ENCODE assay signal across 1 cellular context in the genomic region with DNA sequence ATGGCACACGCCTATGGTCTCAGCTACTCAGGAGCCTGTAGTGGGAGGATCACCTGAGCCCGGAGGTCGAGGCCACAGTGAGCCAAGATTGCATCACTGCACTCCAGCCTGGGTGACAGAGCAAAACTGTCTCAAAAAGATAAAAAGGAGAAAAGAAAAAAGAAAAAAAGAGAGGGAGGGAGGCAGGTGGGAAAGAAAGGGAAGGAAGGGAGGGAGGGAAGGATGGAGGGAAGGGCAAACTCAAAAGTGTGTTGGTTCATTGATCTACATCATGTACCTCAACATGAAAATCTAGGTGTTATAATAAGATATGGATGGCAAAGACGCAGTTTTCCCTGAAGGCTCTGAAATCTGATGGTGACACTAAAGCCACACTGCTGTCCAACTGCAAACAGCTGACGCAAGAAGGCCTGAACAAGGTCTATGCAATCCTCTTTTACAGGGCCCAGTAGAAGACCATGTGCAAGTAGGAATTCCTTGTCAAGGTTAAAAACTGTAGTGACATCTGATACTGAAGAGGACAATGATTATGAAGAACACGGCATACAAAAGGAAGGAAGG.
TF ChIP-seq lines count a peak whose summit lies in the region.

No MANE protein-coding gene starts in this region.

TF ChIP-seq in K562, 482 proteins besides CTCF, POLR2A, EP300 and RAD21 (continued from another document and continues in another):
- TF ChIP-seq CBFB (CRISPR knock-in tag; IDR thresholded peaks at IDR 0.05), result no peak
- TF ChIP-seq HDAC3 (IDR thresholded peaks at IDR 0.05; ENCODE audit: borderline replicate concordance, partially characterized antibody), result no peak
- TF ChIP-seq ZNF76 (CRISPR knock-in tag; IDR thresholded peaks at IDR 0.05; ENCODE audit: borderline replicate concordance), result no peak
- TF ChIP-seq ARHGAP35 (IDR thresholded peaks at IDR 0.05; ENCODE audit: partially characterized antibody), result no peak
- TF ChIP-seq SMAD4 (CRISPR knock-in tag; conservative IDR thresholded peaks at IDR 0.05), result peak; percentile 89; the same call in 1 of the 2 replicates
- TF ChIP-seq TFAM (CRISPR knock-in tag; conservative IDR thresholded peaks at IDR 0.05), result no peak
- TF ChIP-seq, protein P1, sequence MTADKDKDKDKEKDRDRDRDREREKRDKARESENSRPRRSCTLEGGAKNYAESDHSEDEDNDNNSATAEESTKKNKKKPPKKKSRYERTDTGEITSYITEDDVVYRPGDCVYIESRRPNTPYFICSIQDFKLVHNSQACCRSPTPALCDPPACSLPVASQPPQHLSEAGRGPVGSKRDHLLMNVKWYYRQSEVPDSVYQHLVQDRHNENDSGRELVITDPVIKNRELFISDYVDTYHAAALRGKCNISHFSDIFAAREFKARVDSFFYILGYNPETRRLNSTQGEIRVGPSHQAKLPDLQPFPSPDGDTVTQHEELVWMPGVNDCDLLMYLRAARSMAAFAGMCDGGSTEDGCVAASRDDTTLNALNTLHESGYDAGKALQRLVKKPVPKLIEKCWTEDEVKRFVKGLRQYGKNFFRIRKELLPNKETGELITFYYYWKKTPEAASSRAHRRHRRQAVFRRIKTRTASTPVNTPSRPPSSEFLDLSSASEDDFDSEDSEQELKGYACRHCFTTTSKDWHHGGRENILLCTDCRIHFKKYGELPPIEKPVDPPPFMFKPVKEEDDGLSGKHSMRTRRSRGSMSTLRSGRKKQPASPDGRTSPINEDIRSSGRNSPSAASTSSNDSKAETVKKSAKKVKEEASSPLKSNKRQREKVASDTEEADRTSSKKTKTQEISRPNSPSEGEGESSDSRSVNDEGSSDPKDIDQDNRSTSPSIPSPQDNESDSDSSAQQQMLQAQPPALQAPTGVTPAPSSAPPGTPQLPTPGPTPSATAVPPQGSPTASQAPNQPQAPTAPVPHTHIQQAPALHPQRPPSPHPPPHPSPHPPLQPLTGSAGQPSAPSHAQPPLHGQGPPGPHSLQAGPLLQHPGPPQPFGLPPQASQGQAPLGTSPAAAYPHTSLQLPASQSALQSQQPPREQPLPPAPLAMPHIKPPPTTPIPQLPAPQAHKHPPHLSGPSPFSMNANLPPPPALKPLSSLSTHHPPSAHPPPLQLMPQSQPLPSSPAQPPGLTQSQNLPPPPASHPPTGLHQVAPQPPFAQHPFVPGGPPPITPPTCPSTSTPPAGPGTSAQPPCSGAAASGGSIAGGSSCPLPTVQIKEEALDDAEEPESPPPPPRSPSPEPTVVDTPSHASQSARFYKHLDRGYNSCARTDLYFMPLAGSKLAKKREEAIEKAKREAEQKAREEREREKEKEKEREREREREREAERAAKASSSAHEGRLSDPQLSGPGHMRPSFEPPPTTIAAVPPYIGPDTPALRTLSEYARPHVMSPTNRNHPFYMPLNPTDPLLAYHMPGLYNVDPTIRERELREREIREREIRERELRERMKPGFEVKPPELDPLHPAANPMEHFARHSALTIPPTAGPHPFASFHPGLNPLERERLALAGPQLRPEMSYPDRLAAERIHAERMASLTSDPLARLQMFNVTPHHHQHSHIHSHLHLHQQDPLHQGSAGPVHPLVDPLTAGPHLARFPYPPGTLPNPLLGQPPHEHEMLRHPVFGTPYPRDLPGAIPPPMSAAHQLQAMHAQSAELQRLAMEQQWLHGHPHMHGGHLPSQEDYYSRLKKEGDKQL (CRISPR knock-in tag; IDR thresholded peaks at IDR 0.05; ENCODE audit: borderline replicate concordance), result no peak
- TF ChIP-seq SMC3 (conservative IDR thresholded peaks at IDR 0.05; ENCODE audit: insufficient read depth, low read depth, low read length), result no peak
- TF ChIP-seq ZNF384 (IDR thresholded peaks at IDR 0.05; ENCODE audit: low read depth, low read length), result peak; percentile 37; the same call in 1 of the 2 replicates
- no peak for TF ChIP-seq ZNF444 (CRISPR knock-in tag; IDR thresholded peaks at IDR 0.05)
- TF ChIP-seq, protein P2, sequence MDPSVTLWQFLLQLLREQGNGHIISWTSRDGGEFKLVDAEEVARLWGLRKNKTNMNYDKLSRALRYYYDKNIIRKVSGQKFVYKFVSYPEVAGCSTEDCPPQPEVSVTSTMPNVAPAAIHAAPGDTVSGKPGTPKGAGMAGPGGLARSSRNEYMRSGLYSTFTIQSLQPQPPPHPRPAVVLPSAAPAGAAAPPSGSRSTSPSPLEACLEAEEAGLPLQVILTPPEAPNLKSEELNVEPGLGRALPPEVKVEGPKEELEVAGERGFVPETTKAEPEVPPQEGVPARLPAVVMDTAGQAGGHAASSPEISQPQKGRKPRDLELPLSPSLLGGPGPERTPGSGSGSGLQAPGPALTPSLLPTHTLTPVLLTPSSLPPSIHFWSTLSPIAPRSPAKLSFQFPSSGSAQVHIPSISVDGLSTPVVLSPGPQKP (CRISPR knock-in tag; IDR thresholded peaks at IDR 0.05), result no peak
- TF ChIP-seq MTA1 (IDR thresholded peaks at IDR 0.05; ENCODE audit: borderline replicate concordance), result peak; percentile 80
- TF ChIP-seq BACH1 (tag; IDR thresholded peaks at IDR 0.05), result peak; percentile 77
- TF ChIP-seq, protein P3, sequence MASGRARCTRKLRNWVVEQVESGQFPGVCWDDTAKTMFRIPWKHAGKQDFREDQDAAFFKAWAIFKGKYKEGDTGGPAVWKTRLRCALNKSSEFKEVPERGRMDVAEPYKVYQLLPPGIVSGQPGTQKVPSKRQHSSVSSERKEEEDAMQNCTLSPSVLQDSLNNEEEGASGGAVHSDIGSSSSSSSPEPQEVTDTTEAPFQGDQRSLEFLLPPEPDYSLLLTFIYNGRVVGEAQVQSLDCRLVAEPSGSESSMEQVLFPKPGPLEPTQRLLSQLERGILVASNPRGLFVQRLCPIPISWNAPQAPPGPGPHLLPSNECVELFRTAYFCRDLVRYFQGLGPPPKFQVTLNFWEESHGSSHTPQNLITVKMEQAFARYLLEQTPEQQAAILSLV (tag; IDR thresholded peaks at IDR 0.05), result peak; percentile 87
- TF ChIP-seq FOXJ3 (CRISPR knock-in tag; IDR thresholded peaks at IDR 0.05), result no peak
- TF ChIP-seq, protein P4, sequence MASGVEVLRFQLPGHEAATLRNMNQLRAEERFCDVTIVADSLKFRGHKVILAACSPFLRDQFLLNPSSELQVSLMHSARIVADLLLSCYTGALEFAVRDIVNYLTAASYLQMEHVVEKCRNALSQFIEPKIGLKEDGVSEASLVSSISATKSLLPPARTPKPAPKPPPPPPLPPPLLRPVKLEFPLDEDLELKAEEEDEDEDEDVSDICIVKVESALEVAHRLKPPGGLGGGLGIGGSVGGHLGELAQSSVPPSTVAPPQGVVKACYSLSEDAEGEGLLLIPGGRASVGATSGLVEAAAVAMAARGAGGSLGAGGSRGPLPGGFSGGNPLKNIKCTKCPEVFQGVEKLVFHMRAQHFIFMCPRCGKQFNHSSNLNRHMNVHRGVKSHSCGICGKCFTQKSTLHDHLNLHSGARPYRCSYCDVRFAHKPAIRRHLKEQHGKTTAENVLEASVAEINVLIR (CRISPR knock-in tag; IDR thresholded peaks at IDR 0.05), result no peak
- no peak; the same call in 1 of the 2 replicates for TF ChIP-seq MAFF (IDR thresholded peaks at IDR 0.05; ENCODE audit: low read length)
- TF ChIP-seq ZNF282 (CRISPR knock-in tag; IDR thresholded peaks at IDR 0.05), result no peak
- TF ChIP-seq BHLHE40 (IDR thresholded peaks at IDR 0.05; ENCODE audit: low read length), result no peak
- no peak for TF ChIP-seq RBM22 (IDR thresholded peaks at IDR 0.05; ENCODE audit: low read depth, low read length, poor library complexity, severe bottlenecking)
- TF ChIP-seq, protein P5, sequence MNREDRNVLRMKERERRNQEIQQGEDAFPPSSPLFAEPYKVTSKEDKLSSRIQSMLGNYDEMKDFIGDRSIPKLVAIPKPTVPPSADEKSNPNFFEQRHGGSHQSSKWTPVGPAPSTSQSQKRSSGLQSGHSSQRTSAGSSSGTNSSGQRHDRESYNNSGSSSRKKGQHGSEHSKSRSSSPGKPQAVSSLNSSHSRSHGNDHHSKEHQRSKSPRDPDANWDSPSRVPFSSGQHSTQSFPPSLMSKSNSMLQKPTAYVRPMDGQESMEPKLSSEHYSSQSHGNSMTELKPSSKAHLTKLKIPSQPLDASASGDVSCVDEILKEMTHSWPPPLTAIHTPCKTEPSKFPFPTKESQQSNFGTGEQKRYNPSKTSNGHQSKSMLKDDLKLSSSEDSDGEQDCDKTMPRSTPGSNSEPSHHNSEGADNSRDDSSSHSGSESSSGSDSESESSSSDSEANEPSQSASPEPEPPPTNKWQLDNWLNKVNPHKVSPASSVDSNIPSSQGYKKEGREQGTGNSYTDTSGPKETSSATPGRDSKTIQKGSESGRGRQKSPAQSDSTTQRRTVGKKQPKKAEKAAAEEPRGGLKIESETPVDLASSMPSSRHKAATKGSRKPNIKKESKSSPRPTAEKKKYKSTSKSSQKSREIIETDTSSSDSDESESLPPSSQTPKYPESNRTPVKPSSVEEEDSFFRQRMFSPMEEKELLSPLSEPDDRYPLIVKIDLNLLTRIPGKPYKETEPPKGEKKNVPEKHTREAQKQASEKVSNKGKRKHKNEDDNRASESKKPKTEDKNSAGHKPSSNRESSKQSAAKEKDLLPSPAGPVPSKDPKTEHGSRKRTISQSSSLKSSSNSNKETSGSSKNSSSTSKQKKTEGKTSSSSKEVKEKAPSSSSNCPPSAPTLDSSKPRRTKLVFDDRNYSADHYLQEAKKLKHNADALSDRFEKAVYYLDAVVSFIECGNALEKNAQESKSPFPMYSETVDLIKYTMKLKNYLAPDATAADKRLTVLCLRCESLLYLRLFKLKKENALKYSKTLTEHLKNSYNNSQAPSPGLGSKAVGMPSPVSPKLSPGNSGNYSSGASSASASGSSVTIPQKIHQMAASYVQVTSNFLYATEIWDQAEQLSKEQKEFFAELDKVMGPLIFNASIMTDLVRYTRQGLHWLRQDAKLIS (CRISPR knock-in tag; IDR thresholded peaks at IDR 0.05), result no peak
- peak; percentile 87 for TF ChIP-seq BRD9 (IDR thresholded peaks at IDR 0.05; ENCODE audit: low read depth, partially characterized antibody)
- TF ChIP-seq SRSF9 (IDR thresholded peaks at IDR 0.05; ENCODE audit: borderline replicate concordance, low read depth, low read length), result no peak
- no peak for TF ChIP-seq NCOA4 (IDR thresholded peaks at IDR 0.05; ENCODE audit: partially characterized antibody)
- TF ChIP-seq KAT8 (IDR thresholded peaks at IDR 0.05; ENCODE audit: low read depth), result no peak
- no peak for TF ChIP-seq RBM34 (IDR thresholded peaks at IDR 0.05; ENCODE audit: borderline replicate concordance, insufficient read depth, low read length)
- TF ChIP-seq HDAC6 (IDR thresholded peaks at IDR 0.05; ENCODE audit: low read depth, low read length), result no peak
- TF ChIP-seq, protein P6, sequence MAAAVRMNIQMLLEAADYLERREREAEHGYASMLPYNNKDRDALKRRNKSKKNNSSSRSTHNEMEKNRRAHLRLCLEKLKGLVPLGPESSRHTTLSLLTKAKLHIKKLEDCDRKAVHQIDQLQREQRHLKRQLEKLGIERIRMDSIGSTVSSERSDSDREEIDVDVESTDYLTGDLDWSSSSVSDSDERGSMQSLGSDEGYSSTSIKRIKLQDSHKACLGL (CRISPR knock-in tag; IDR thresholded peaks at IDR 0.05; ENCODE audit: borderline replicate concordance, poor library complexity, severe bottlenecking), result no peak
- TF ChIP-seq, protein P7, sequence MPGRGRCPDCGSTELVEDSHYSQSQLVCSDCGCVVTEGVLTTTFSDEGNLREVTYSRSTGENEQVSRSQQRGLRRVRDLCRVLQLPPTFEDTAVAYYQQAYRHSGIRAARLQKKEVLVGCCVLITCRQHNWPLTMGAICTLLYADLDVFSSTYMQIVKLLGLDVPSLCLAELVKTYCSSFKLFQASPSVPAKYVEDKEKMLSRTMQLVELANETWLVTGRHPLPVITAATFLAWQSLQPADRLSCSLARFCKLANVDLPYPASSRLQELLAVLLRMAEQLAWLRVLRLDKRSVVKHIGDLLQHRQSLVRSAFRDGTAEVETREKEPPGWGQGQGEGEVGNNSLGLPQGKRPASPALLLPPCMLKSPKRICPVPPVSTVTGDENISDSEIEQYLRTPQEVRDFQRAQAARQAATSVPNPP (IDR thresholded peaks at IDR 0.05; ENCODE audit: borderline replicate concordance, insufficient read depth, insufficient read length), result no peak
- TF ChIP-seq SIN3B (IDR thresholded peaks at IDR 0.05; ENCODE audit: low read depth), result no peak
- TF ChIP-seq, protein P8, sequence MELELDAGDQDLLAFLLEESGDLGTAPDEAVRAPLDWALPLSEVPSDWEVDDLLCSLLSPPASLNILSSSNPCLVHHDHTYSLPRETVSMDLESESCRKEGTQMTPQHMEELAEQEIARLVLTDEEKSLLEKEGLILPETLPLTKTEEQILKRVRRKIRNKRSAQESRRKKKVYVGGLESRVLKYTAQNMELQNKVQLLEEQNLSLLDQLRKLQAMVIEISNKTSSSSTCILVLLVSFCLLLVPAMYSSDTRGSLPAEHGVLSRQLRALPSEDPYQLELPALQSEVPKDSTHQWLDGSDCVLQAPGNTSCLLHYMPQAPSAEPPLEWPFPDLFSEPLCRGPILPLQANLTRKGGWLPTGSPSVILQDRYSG (tag; conservative IDR thresholded peaks at IDR 0.05; ENCODE audit: low read depth), result no peak; the same call in 1 of the 2 replicates
- no peak for TF ChIP-seq FUS (optimal IDR thresholded peaks at IDR 0.05; ENCODE audit: low read depth, low read length)
- TF ChIP-seq, protein P9, sequence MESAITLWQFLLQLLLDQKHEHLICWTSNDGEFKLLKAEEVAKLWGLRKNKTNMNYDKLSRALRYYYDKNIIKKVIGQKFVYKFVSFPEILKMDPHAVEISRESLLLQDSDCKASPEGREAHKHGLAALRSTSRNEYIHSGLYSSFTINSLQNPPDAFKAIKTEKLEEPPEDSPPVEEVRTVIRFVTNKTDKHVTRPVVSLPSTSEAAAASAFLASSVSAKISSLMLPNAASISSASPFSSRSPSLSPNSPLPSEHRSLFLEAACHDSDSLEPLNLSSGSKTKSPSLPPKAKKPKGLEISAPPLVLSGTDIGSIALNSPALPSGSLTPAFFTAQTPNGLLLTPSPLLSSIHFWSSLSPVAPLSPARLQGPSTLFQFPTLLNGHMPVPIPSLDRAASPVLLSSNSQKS (CRISPR knock-in tag; IDR thresholded peaks at IDR 0.05), result no peak
- no peak for TF ChIP-seq PHB2 (IDR thresholded peaks at IDR 0.05; ENCODE audit: low read depth)
- TF ChIP-seq SPI1 (IDR thresholded peaks at IDR 0.05; ENCODE audit: borderline replicate concordance, low read depth, low read length), result no peak
- TF ChIP-seq KDM2B (CRISPR knock-in tag; IDR thresholded peaks at IDR 0.05), result no peak
- TF ChIP-seq ZFX (CRISPR knock-in tag; IDR thresholded peaks at IDR 0.05), result no peak
- no peak for TF ChIP-seq MCM3 (IDR thresholded peaks at IDR 0.05)
- no peak for TF ChIP-seq IRF2 (CRISPR knock-in tag; IDR thresholded peaks at IDR 0.05)
- no peak for TF ChIP-seq HNRNPK (IDR thresholded peaks at IDR 0.05; ENCODE audit: low read depth, low read length, poor library complexity, severe bottlenecking)
- no peak for TF ChIP-seq ZFP1 (CRISPR knock-in tag; IDR thresholded peaks at IDR 0.05)
- TF ChIP-seq, protein P10, sequence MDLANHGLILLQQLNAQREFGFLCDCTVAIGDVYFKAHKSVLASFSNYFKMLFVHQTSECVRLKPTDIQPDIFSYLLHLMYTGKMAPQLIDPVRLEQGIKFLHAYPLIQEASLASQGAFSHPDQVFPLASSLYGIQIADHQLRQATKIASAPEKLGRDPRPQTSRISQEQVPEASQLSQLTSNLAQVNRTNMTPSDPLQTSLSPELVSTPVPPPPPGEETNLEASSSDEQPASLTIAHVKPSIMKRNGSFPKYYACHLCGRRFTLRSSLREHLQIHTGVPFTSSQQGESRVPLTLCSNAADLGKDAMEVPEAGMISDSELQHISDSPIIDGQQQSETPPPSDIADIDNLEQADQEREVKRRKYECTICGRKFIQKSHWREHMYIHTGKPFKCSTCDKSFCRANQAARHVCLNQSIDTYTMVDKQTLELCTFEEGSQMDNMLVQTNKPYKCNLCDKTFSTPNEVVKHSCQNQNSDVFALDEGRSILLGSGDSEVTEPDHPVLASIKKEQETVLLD (IDR thresholded peaks at IDR 0.05), result no peak
- TF ChIP-seq HEY1 (CRISPR knock-in tag; IDR thresholded peaks at IDR 0.05; ENCODE audit: borderline replicate concordance), result no peak
- TF ChIP-seq RBM17 (IDR thresholded peaks at IDR 0.05; ENCODE audit: borderline replicate concordance, low read depth, low read length), result no peak
